In genomic region chr13:29513002-29513980, GRCh38 we compare ENCODE assay signal across 18 cellular contexts.
A peak's percentile ranks its signal among the peaks of the same experiment; 100 is the strongest.
DNase-seq lines count a peak whose midpoint lies in the region; ATAC-seq, FAIRE-seq and TF ChIP-seq lines count a peak whose summit lies in the region.
"Had no signal": no experiment of that assay in that cellular context is flagged by ENCODE, and none has a peak within 500 bp of the region (broad histone marks: within the 10 kb centered on the region; RNA-seq: fewer than 3 reads in every experiment).

No MANE protein-coding gene starts in this region.

- H3K27ac Mint-ChIP-seq in astrocyte (ENCODE audit: unreplicated experiment): peak overlapping the region; percentile 13
- peak overlapping the region in 4 of 6 donors; percentile 42 to 82 (median 55) for H3K27ac Mint-ChIP-seq in naive B cell

- H3K4me3 ChIP-seq in BE2C (ENCODE audit: low read depth, low read length) (no peak overlapping the region), HCT116 (replicated peaks in 1 of 2; ENCODE audit: low read depth in 1 of 2, low read length in 2 of 2) (no peak overlapping the region), astrocyte (ENCODE audit: insufficient read depth, low read depth, low read length) (no peak overlapping the region)
- H3K4me3 ChIP-seq: body of pancreas, gastroesophageal sphincter had no signal

- H3K36me3 Mint-ChIP-seq in astrocyte (ENCODE audit: low read depth, unreplicated experiment) (peaks cover 44% of the 10 kb centered on the region), naive B cell (peaks cover 10 to 16% of the 10 kb centered on the region in 2 donors)

- H3K4me3 Mint-ChIP-seq in astrocyte (ENCODE audit: unreplicated experiment) (no peak overlapping the region), naive B cell (peak overlapping the region in 1 of 8 donors; percentile 2)
- H3K4me3 Mint-ChIP-seq: immature natural killer cell had no signal

- POLR2A ChIA-PET in HCT116 (lab: Charles Lee): no interaction called here

- no peak for TF ChIP-seq CTCF in BE2C (IDR thresholded peaks at IDR 0.05; ENCODE audit: low read depth, low read length)
- TF ChIP-seq CTCF in HCT116 (IDR thresholded peaks at IDR 0.05 in 2 of 3, conservative IDR thresholded peaks at IDR 0.05 in 1 of 3; ENCODE audit: borderline replicate concordance in 1 of 3, insufficient read depth in 1 of 3, low read depth in 2 of 3, low read length in 2 of 3): no peak
- TF ChIP-seq CTCF in astrocyte (IDR thresholded peaks at IDR 0.05; ENCODE audit: insufficient read depth, low read depth, low read length): no peak

- no peak for FAIRE-seq in astrocyte (lab: Jason Lieb, UNC)
- FAIRE-seq: GM12892 had no signal

- CTCF ChIA-PET in HCT116 (lab: Charles Lee): no interaction called here

- H3K79me2 ChIP-seq in HCT116 (ENCODE audit: insufficient read depth, low read length) (no peaks in the 10 kb centered on the region), astrocyte (ENCODE audit: insufficient read depth, low read length) (no peaks in the 10 kb centered on the region)
- H3K79me2 ChIP-seq: parathyroid adenoma had no signal

- H3K4me1 Mint-ChIP-seq in astrocyte (ENCODE audit: low read depth, unreplicated experiment) (peaks cover 23% of the 10 kb centered on the region), naive B cell (no peaks in the 10 kb centered on the region)

- H3K4me2 ChIP-seq in HCT116 (ENCODE audit: low read length): no peak overlapping the region
- H3K4me2 ChIP-seq in astrocyte (ENCODE audit: low read length): no peak overlapping the region

- intact Hi-C loops in HCT116 (cut with micrococcal nuclease): no loop called here

- no peak for TF ChIP-seq POLR2A in HCT116 (IDR thresholded peaks at IDR 0.05; ENCODE audit: borderline replicate concordance, extremely low read depth, insufficient read depth, insufficient read length)

- H3K9me3 Mint-ChIP-seq in astrocyte (ENCODE audit: unreplicated experiment): no peaks in the 10 kb centered on the region
- no peaks in the 10 kb centered on the region for H3K9me3 Mint-ChIP-seq in naive B cell
- H3K9me3 Mint-ChIP-seq: immature natural killer cell had no signal

- TF ChIP-seq RAD21 in HCT116 (IDR thresholded peaks at IDR 0.05; ENCODE audit: low read depth): no peak

- no peaks in the 10 kb centered on the region for H3K9me2 ChIP-seq in HCT116 (ENCODE audit: insufficient read depth)

- no peaks in the 10 kb centered on the region for H3K27me3 ChIP-seq in BE2C
- H3K27me3 ChIP-seq in HCT116 (ENCODE audit: insufficient read depth, low read length): no peaks in the 10 kb centered on the region
- no peaks in the 10 kb centered on the region for H3K27me3 ChIP-seq in astrocyte (ENCODE audit: insufficient read depth, low read length)
- H3K27me3 ChIP-seq: body of pancreas, gastroesophageal sphincter had no signal

- H3K9me3 ChIP-seq in BE2C (no peaks in the 10 kb centered on the region), HCT116 (ENCODE audit: control insufficient read depth in 1 of 2, insufficient read depth in 1 of 2, low read depth in 1 of 2, low read length in 2 of 2) (no peaks in the 10 kb centered on the region), astrocyte (ENCODE audit: insufficient read depth, low read depth, low read length) (no peaks in the 10 kb centered on the region)
- H3K9me3 ChIP-seq: body of pancreas, gastroesophageal sphincter had no signal

- H2AFZ ChIP-seq in HCT116 (ENCODE audit: low read depth, low read length, poor library complexity, severe bottlenecking) (no peak overlapping the region), astrocyte (ENCODE audit: low read depth, low read length) (no peak overlapping the region)
- H2AFZ ChIP-seq: parathyroid adenoma had no signal

- H3K27me3 Mint-ChIP-seq in astrocyte (ENCODE audit: low read depth, unreplicated experiment) (no peaks in the 10 kb centered on the region), naive B cell (no peaks in the 10 kb centered on the region)

- BruUV-seq in HCT116 (replicated peaks; lab: Mats Ljungman, UMichigan): no TSS peak

- peaks cover 42% of the 10 kb centered on the region for H3K4me1 ChIP-seq in BE2C
- no peaks in the 10 kb centered on the region for H3K4me1 ChIP-seq in HCT116 (ENCODE audit: control insufficient read depth in 1 of 2, insufficient read depth in 2 of 2, low read length in 2 of 2)
- H3K4me1 ChIP-seq in astrocyte (ENCODE audit: insufficient read depth, low read length): peaks cover 42% of the 10 kb centered on the region
- H3K4me1 ChIP-seq: body of pancreas, parathyroid adenoma had no signal

- H3K9ac ChIP-seq in HCT116 (ENCODE audit: low read length) (no peak overlapping the region), astrocyte (ENCODE audit: low read length) (no peak overlapping the region)
- H3K9ac ChIP-seq: parathyroid adenoma had no signal

- peaks cover 68% of the 10 kb centered on the region for H3K36me3 ChIP-seq in BE2C
- peaks cover 4 to 25% of the 10 kb centered on the region in 2 experiments; a peak in 2 of 4 replicates for H3K36me3 ChIP-seq in HCT116 (ENCODE audit: control insufficient read depth in 1 of 2, insufficient read depth in 2 of 2, low read length in 2 of 2)
- H3K36me3 ChIP-seq in astrocyte (ENCODE audit: insufficient read depth, low read length): peaks cover 30% of the 10 kb centered on the region

- H3K27ac ChIP-seq in HCT116 (ENCODE audit: low read depth, low read length) (no peak overlapping the region), astrocyte (ENCODE audit: low read depth, low read length) (no peak overlapping the region)
- H3K27ac ChIP-seq: body of pancreas, C4-2B, parathyroid adenoma had no signal

- H4K20me1 ChIP-seq in HCT116 (ENCODE audit: insufficient read depth) (no peaks in the 10 kb centered on the region), astrocyte (ENCODE audit: insufficient read depth, low read length) (peaks cover 6% of the 10 kb centered on the region)

- DNase-seq in BE2C: peak; percentile 48
- DNase-seq in HCT116 (ENCODE audit: low read depth, low spot score): no peak
- no peak for DNase-seq in astrocyte (ENCODE audit: low read depth)
- DNase-seq in naive B cell: no peak
- no peak for DNase-seq in NCI-H1417 treated with DMSO at 0.1 percent for 48 hours (lab: John Stamatoyannopoulos, UW)
- DNase-seq in DMS79 (lab: John Stamatoyannopoulos, UW): no peak
- DNase-seq: effector CD8-positive, alpha-beta T cell; immature natural killer cell; midbrain; NCI-H2107; SIG-M5; T-helper 9 cell had no signal

- ATAC-seq in HCT116 (0 out of 2 replicates have a peak, but pooled peaks have one; percentile 39), naive B cell (ENCODE audit: low read depth in 2 of 2) (no peak), HG03457 (IDR thresholded peaks at IDR 0.05; ENCODE audit: unreplicated experiment) (no peak)
- ATAC-seq: body of pancreas, gastroesophageal sphincter had no signal

- RAD21 ChIA-PET in HCT116 (lab: Charles Lee; ENCODE audit: low non-redundant PET in 1 of 2, low total read pairs in 2 of 2, uncharacterized antibody in 2 of 2, unreplicated experiment in 2 of 2): no interaction called here

TF ChIP-seq in HCT116, 20 proteins besides CTCF, POLR2A, EP300 and RAD21 (continues in another document):
- TF ChIP-seq POLR2AphosphoS5 (IDR thresholded peaks at IDR 0.05; ENCODE audit: low read depth, low read length) (no peak), JUND (IDR thresholded peaks at IDR 0.05) (no peak), CEBPB (IDR thresholded peaks at IDR 0.05; ENCODE audit: low read depth) (no peak), REST (IDR thresholded peaks at IDR 0.05; ENCODE audit: low read depth) (no peak), ZNF274 (IDR thresholded peaks at IDR 0.05; ENCODE audit: low read depth, low read length) (no peak), SP1 (IDR thresholded peaks at IDR 0.05; ENCODE audit: low read depth) (no peak), EGR1 (IDR thresholded peaks at IDR 0.05; ENCODE audit: low read depth) (no peak), MAX (IDR thresholded peaks at IDR 0.05) (no peak), EZH2phosphoT487 (IDR thresholded peaks at IDR 0.05; ENCODE audit: borderline replicate concordance) (no peak), ATF3 (IDR thresholded peaks at IDR 0.05) (no peak), SRF (IDR thresholded peaks at IDR 0.05; ENCODE audit: low read depth) (no peak), YY1 (IDR thresholded peaks at IDR 0.05; ENCODE audit: extremely low read depth, insufficient replicate concordance, low read depth, low read length) (no peak), SIN3A (IDR thresholded peaks at IDR 0.05; ENCODE audit: low read depth) (no peak), EZH2 (IDR thresholded peaks at IDR 0.05) (no peak), ELF1 (IDR thresholded peaks at IDR 0.05; ENCODE audit: borderline replicate concordance, low read depth) (no peak), TCF7L2 (IDR thresholded peaks at IDR 0.05; ENCODE audit: borderline replicate concordance, extremely low read depth, insufficient read depth, insufficient read length) (no peak)
